1 cellular context compared by ENCODE assay signal in the genomic region with DNA sequence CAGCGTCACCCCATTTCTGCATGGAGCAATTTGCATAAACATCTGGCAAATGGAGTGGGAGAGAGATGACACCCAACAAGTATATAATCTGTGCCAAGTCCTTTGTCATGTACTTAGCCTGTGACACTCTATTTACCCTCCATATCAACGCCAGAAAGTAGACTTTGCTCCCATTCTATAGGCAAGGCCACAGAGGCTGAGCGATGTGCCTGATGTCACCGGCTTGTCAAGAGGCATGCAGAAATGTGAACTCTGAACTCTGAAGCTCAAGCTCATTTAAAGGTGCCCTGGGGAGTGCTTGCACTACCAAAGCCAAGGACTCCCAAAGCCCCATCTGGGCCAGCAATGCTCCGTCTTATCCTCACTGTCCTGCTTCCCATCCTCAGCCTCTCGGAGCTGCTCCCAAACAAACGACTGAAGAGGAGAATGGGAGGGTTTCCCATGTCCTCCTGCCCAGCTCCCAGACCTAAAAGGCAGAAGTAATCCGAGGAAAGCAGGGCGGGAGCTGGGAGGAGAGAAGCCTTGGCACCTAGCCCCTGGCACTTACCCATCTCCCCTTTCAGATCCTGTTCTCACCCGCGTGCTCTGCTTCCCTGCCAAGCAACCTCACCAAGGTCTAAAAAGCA.
TF ChIP-seq lines count a peak whose summit lies in the region.

No MANE protein-coding gene starts in this region.

TF ChIP-seq in GM23338, 12 proteins besides CTCF, POLR2A, EP300 and RAD21 (continued from another document):
- TF ChIP-seq REST (IDR thresholded peaks at IDR 0.05; ENCODE audit: unreplicated experiment) (no peak), ZNF331 (CRISPR knock-in tag; IDR thresholded peaks at IDR 0.05; ENCODE audit: low read depth) (no peak), ZNF462 (CRISPR knock-in tag; IDR thresholded peaks at IDR 0.05) (no peak), POLR2AphosphoS5 (IDR thresholded peaks at IDR 0.05; ENCODE audit: low read depth) (no peak), EZH2phosphoT487 (IDR thresholded peaks at IDR 0.05; ENCODE audit: unreplicated experiment) (no peak), EZH2 (IDR thresholded peaks at IDR 0.05; ENCODE audit: low read depth, unreplicated experiment) (no peak), ZNF114 (CRISPR knock-in tag; IDR thresholded peaks at IDR 0.05) (no peak)
- TF ChIP-seq, protein P1, sequence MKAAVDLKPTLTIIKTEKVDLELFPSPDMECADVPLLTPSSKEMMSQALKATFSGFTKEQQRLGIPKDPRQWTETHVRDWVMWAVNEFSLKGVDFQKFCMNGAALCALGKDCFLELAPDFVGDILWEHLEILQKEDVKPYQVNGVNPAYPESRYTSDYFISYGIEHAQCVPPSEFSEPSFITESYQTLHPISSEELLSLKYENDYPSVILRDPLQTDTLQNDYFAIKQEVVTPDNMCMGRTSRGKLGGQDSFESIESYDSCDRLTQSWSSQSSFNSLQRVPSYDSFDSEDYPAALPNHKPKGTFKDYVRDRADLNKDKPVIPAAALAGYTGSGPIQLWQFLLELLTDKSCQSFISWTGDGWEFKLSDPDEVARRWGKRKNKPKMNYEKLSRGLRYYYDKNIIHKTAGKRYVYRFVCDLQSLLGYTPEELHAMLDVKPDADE (IDR thresholded peaks at IDR 0.05), result no peak
